Comparison of ENCODE assay signal across 16 cellular contexts in genomic region chr14:97442363-97442762, GRCh38.
DNase-seq lines count a peak whose midpoint lies in the region; ATAC-seq and TF ChIP-seq lines count a peak whose summit lies in the region.
"Had no signal": no experiment of that assay in that cellular context is flagged by ENCODE, and none has a peak within 500 bp of the region (broad histone marks: within the 10 kb centered on the region; RNA-seq: fewer than 3 reads in every experiment).

No MANE protein-coding gene starts in this region.

- H3K9me3 ChIP-seq in DND-41 (ENCODE audit: insufficient read depth, low read length, severe bottlenecking) = no peaks in the 10 kb centered on the region
- H3K9me3 ChIP-seq: gastroesophageal sphincter, prostate gland, transverse colon had no signal

- no peak overlapping the region for H3K4me3 Mint-ChIP-seq in activated CD8-positive, alpha-beta memory T cell treated with anti-CD3 and anti-CD28 coated beads, Interleukin-2, amount 10 ng/mL, durations not matched to agents 7 days and 5 days
- H3K4me3 Mint-ChIP-seq in activated CD8-positive, alpha-beta T cell treated with anti-CD3 and anti-CD28 coated beads for 36 hours = no peak overlapping the region
- no peak overlapping the region for H3K4me3 Mint-ChIP-seq in central memory CD8-positive, alpha-beta T cell

- H3K27ac Mint-ChIP-seq in activated CD8-positive, alpha-beta memory T cell treated with anti-CD3 and anti-CD28 coated beads, Interleukin-2, amount 10 ng/mL, durations not matched to agents 7 days and 5 days = peak overlapping the region; percentile 90
- H3K27ac Mint-ChIP-seq in activated CD8-positive, alpha-beta T cell treated with anti-CD3 and anti-CD28 coated beads for 36 hours = peak overlapping the region; percentile 88
- H3K27ac Mint-ChIP-seq in central memory CD8-positive, alpha-beta T cell (ENCODE audit: low read depth) = peak overlapping the region; percentile 54

- peak; percentile 55 for DNase-seq in activated CD8-positive, alpha-beta memory T cell treated with anti-CD3 and anti-CD28 coated beads, Interleukin-2, amount 10 ng/mL, durations not matched to agents 7 days and 5 days
- DNase-seq in activated CD8-positive, alpha-beta memory T cell treated with anti-CD3 and anti-CD28 coated beads, Interleukin-2, amount 50 U/mL, for 4 hours = no peak
- DNase-seq in DND-41 = peak; percentile 41
- peak; percentile 57 for DNase-seq in activated CD8-positive, alpha-beta T cell treated with anti-CD3 and anti-CD28 coated beads for 36 hours
- no peak for DNase-seq in central memory CD8-positive, alpha-beta T cell (ENCODE audit: low spot score in 2 of 2)
- DNase-seq in NCI-H2227 (lab: John Stamatoyannopoulos, UW; ENCODE audit: unreplicated experiment) = no peak
- DNase-seq in NCI-H1417 (lab: John Stamatoyannopoulos, UW) = no peak
- DNase-seq: C1 segment of cervical spinal cord, DMS79 treated with DMSO at 0.1 percent for 48 hours, dorsolateral prefrontal cortex, NCI-H146, NCI-H226, transverse colon had no signal

- no peaks in the 10 kb centered on the region for H3K79me2 ChIP-seq in DND-41 (ENCODE audit: insufficient read depth, low read length)

- no peaks in the 10 kb centered on the region for H3K36me3 ChIP-seq in DND-41 (ENCODE audit: insufficient read depth, low read length)
- H3K36me3 ChIP-seq: gastroesophageal sphincter, prostate gland, transverse colon had no signal

- H3K27me3 Mint-ChIP-seq in activated CD8-positive, alpha-beta memory T cell treated with anti-CD3 and anti-CD28 coated beads, Interleukin-2, amount 10 ng/mL, durations not matched to agents 7 days and 5 days = peaks cover 6% of the 10 kb centered on the region
- H3K27me3 Mint-ChIP-seq in activated CD8-positive, alpha-beta T cell treated with anti-CD3 and anti-CD28 coated beads for 36 hours = no peaks in the 10 kb centered on the region
- no peaks in the 10 kb centered on the region for H3K27me3 Mint-ChIP-seq in central memory CD8-positive, alpha-beta T cell

- H3K27me3 ChIP-seq in DND-41 (ENCODE audit: insufficient read depth, low read length, poor library complexity) = no peaks in the 10 kb centered on the region
- H3K27me3 ChIP-seq: gastroesophageal sphincter, transverse colon had no signal

- peak overlapping the region; percentile 50 for H2AFZ ChIP-seq in DND-41 (ENCODE audit: low read depth, low read length)

- H3K36me3 Mint-ChIP-seq in activated CD8-positive, alpha-beta memory T cell treated with anti-CD3 and anti-CD28 coated beads, Interleukin-2, amount 10 ng/mL, durations not matched to agents 7 days and 5 days = peaks cover 7% of the 10 kb centered on the region
- no peaks in the 10 kb centered on the region for H3K36me3 Mint-ChIP-seq in activated CD8-positive, alpha-beta T cell treated with anti-CD3 and anti-CD28 coated beads for 36 hours (ENCODE audit: low read depth)
- peaks cover 2% of the 10 kb centered on the region for H3K36me3 Mint-ChIP-seq in central memory CD8-positive, alpha-beta T cell (ENCODE audit: insufficient read depth)

- 0 out of 2 replicates have a peak overlapping the region, but pooled peaks have one; percentile 20 for H3K27ac ChIP-seq in DND-41 (ENCODE audit: low read length)
- H3K27ac ChIP-seq: dorsolateral prefrontal cortex, gastroesophageal sphincter, prostate gland, transverse colon had no signal

- peak; percentile 68 for ATAC-seq in activated CD8-positive, alpha-beta memory T cell treated with anti-CD3 and anti-CD28 coated beads, Interleukin-2, amount 10 ng/mL, durations not matched to agents 7 days and 5 days
- ATAC-seq in DND-41 (ENCODE audit: insufficient read depth, low read depth) (peak; percentile 83), HG02970 (IDR thresholded peaks at IDR 0.05; ENCODE audit: low FRiP score, unreplicated experiment) (no peak)
- peak; percentile 76 for ATAC-seq in activated CD8-positive, alpha-beta T cell treated with anti-CD3 and anti-CD28 coated beads for 36 hours
- no peak for ATAC-seq in central memory CD8-positive, alpha-beta T cell (replicated peaks; ENCODE audit: extremely low read depth, poor library complexity, severe bottlenecking)
- ATAC-seq: gastroesophageal sphincter had no signal

- intact Hi-C loops in activated CD8-positive, alpha-beta T cell treated with anti-CD3 and anti-CD28 coated beads for 36 hours (cut with micrococcal nuclease) = no loop called here

- no peak overlapping the region for H3K4me2 ChIP-seq in DND-41 (ENCODE audit: insufficient read depth, low read length)

- H3K4me1 ChIP-seq in DND-41 (ENCODE audit: insufficient read depth, low read length) = peaks cover 13% of the 10 kb centered on the region
- H3K4me1 ChIP-seq: gastroesophageal sphincter, prostate gland, transverse colon had no signal

- CTCF ChIA-PET in activated CD8-positive, alpha-beta memory T cell treated with anti-CD3 and anti-CD28 coated beads, Interleukin-2, amount 10 ng/mL, durations not matched to agents 7 days and 5 days (lab: Charles Lee) = no interaction called here
- CTCF ChIA-PET in activated CD8-positive, alpha-beta T cell treated with anti-CD3 and anti-CD28 coated beads for 36 hours (lab: Charles Lee) = interaction anchor here (3.9 kb wide), 1 partner anchor 15 kb away, joined by 22 read pairs; no protein-coding TSS in a partner anchor

- no peak overlapping the region for H3K4me3 ChIP-seq in DND-41 (ENCODE audit: low read depth in 1 of 2, low read length in 2 of 2)
- H3K4me3 ChIP-seq: dorsolateral prefrontal cortex, gastroesophageal sphincter, prostate gland, transverse colon had no signal

- H3K9me3 Mint-ChIP-seq in activated CD8-positive, alpha-beta memory T cell treated with anti-CD3 and anti-CD28 coated beads, Interleukin-2, amount 10 ng/mL, durations not matched to agents 7 days and 5 days (ENCODE audit: low read depth) = peaks cover 4% of the 10 kb centered on the region
- H3K9me3 Mint-ChIP-seq in activated CD8-positive, alpha-beta T cell treated with anti-CD3 and anti-CD28 coated beads for 36 hours = no peaks in the 10 kb centered on the region
- H3K9me3 Mint-ChIP-seq in central memory CD8-positive, alpha-beta T cell = no peaks in the 10 kb centered on the region

- no peak overlapping the region for H3K9ac ChIP-seq in DND-41 (ENCODE audit: low read depth, low read length)

- TF ChIP-seq CTCF in DND-41 (IDR thresholded peaks at IDR 0.05; ENCODE audit: borderline replicate concordance, extremely low read depth, low read length, poor library complexity, severe bottlenecking) = no peak
- no peak for TF ChIP-seq CTCF in activated CD8-positive, alpha-beta T cell treated with anti-CD3 and anti-CD28 coated beads for 36 hours (IDR thresholded peaks at IDR 0.05)

- POLR2A ChIA-PET in activated CD8-positive, alpha-beta T cell treated with anti-CD3 and anti-CD28 coated beads for 36 hours (lab: Charles Lee) = interaction anchor here (1.0 kb wide), 1 partner anchor 15 kb away, joined by 4 read pairs; no protein-coding TSS in a partner anchor

- H3K4me1 Mint-ChIP-seq in activated CD8-positive, alpha-beta memory T cell treated with anti-CD3 and anti-CD28 coated beads, Interleukin-2, amount 10 ng/mL, durations not matched to agents 7 days and 5 days = peaks cover 32% of the 10 kb centered on the region
- peaks cover 30% of the 10 kb centered on the region for H3K4me1 Mint-ChIP-seq in activated CD8-positive, alpha-beta T cell treated with anti-CD3 and anti-CD28 coated beads for 36 hours (ENCODE audit: low read depth)
- peaks cover 15% of the 10 kb centered on the region for H3K4me1 Mint-ChIP-seq in central memory CD8-positive, alpha-beta T cell

- no peaks in the 10 kb centered on the region for H4K20me1 ChIP-seq in DND-41 (ENCODE audit: insufficient read depth, low read length)

Comparison
In these comparisons a context has a peak if more than half of its experiments do, and no peak if none do; other contexts are left out.
1. DNase-seq: peak in activated CD8-positive, alpha-beta memory T cell treated with anti-CD3 and anti-CD28 coated beads, Interleukin-2, amount 10 ng/mL, durations not matched to agents 7 days and 5 days (single experiment), DND-41 (single experiment) and activated CD8-positive, alpha-beta T cell treated with anti-CD3 and anti-CD28 coated beads for 36 hours (single experiment); none in activated CD8-positive, alpha-beta memory T cell treated with anti-CD3 and anti-CD28 coated beads, Interleukin-2, amount 50 U/mL, for 4 hours (single experiment), central memory CD8-positive, alpha-beta T cell (0 of 2), NCI-H2227 (single experiment) and NCI-H1417 (0 of 3).
2. ATAC-seq: peak in activated CD8-positive, alpha-beta memory T cell treated with anti-CD3 and anti-CD28 coated beads, Interleukin-2, amount 10 ng/mL, durations not matched to agents 7 days and 5 days (single experiment), DND-41 (single experiment) and activated CD8-positive, alpha-beta T cell treated with anti-CD3 and anti-CD28 coated beads for 36 hours (single experiment); none in central memory CD8-positive, alpha-beta T cell (single experiment) and HG02970 (single experiment).
3. Peak in every context shown above with its lines, with median percentiles within 50 percentile points of each other: H3K27ac Mint-ChIP-seq.